Comparison of ENCODE assay signal across 1 cellular context in the genomic region with DNA sequence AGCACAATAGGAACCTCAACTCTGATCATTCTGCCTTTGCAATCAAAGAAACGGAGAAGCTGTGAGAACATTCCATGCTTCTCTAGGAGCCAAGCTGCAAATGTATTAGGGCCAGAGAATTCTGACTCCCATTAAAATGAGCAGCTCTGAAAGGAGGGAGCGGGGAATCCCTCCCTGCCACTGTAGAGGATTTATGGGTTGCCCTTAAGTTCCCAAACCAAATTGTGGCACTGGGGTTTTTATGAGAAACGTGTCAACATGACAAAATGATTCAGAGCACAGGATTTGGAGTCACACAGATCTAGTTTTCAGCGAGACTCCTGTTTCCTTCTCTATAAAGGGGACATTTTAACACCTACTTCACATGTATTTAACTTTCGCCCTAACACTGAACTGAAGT.
TF ChIP-seq lines count a peak whose summit lies in the region.

No MANE protein-coding gene starts in this region.

TF ChIP-seq in SK-N-SH treated with all-trans-retinoic acid at 6 μM for 48 hours, 23 proteins besides CTCF, POLR2A, EP300 and RAD21 (continued from another document):
- no peak for TF ChIP-seq CSDC2 (CRISPR knock-in tag; IDR thresholded peaks at IDR 0.05)
